In the genomic region with DNA sequence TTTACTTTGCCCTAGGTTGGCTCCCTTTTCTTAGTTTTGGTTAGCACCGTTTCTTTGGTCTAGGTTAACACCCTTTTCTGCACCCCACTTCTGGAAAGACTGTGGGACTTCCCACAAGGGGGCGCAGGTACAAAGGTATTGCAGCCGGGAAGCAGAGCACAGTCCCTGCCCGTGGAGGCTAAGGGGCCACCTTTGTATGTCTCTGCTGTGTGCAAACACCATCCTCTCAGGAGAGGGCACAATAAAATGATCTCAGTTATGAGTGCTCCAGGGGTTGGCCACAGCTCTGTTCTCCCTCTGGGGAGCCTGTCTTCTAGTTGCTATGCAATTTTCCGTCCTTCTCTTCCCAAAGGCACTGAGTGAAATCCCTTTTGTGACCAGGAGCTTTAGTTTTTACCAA, we compare ENCODE assay signal across 9 cellular contexts. TPM values are rescaled to one million over a fixed set of nuclear protein-coding genes. Genes with fewer than 3 reads are reported as not detected.
DNase-seq lines count a peak whose midpoint lies in the region; ATAC-seq and TF ChIP-seq lines count a peak whose summit lies in the region.
"Had no signal": no experiment of that assay in that cellular context is flagged by ENCODE, and none has a peak within 500 bp of the region (broad histone marks: within the 10 kb centered on the region; RNA-seq: fewer than 3 reads in every experiment).

No MANE protein-coding gene starts in this region.

- H3K9ac ChIP-seq in liver (ENCODE audit: low read depth in 1 of 2, low read length in 2 of 2): no peak overlapping the region

- no peak overlapping the region for H3K27ac ChIP-seq in CD8-positive, alpha-beta T cell (ENCODE audit: low read depth, low read length)
- H3K27ac ChIP-seq in liver (ENCODE audit: low read depth in 1 of 2, low read length in 2 of 2) (no peak overlapping the region), thoracic aorta (no peak overlapping the region)
- H3K27ac ChIP-seq: HL-60 had no signal

- TF ChIP-seq CTCF in CD8-positive, alpha-beta T cell (IDR thresholded peaks at IDR 0.05): no peak
- TF ChIP-seq CTCF in liver (IDR thresholded peaks at IDR 0.05; ENCODE audit: low read depth, low read length, missing input control) (peak; percentile 65), thoracic aorta (IDR thresholded peaks at IDR 0.05) (peak; percentile 12)

- H3K4me3 Mint-ChIP-seq in CD8-positive, alpha-beta T cell: no peak overlapping the region

- 17% methylated on average over 5 of the region's 5 CpGs for whole genome bisulfite sequencing in liver

- H3K9me3 ChIP-seq in CD8-positive, alpha-beta T cell (ENCODE audit: low read length): no peaks in the 10 kb centered on the region
- no peaks in the 10 kb centered on the region for H3K9me3 ChIP-seq in liver (ENCODE audit: control insufficient read depth in 4 of 4, low read length in 3 of 4)
- no peaks in the 10 kb centered on the region for H3K9me3 ChIP-seq in thoracic aorta

- CTCF ChIA-PET in CD8-positive, alpha-beta T cell (lab: Charles Lee): no interaction called here

- peaks cover 9% of the 10 kb centered on the region for H3K27me3 Mint-ChIP-seq in CD8-positive, alpha-beta T cell (ENCODE audit: low read depth)

- no peak for ATAC-seq in CD8-positive, alpha-beta T cell
- ATAC-seq in thoracic aorta (ENCODE audit: insufficient number of reproducible peaks, low FRiP score, low read depth): no peak
- no peak for ATAC-seq in GM21576 (IDR thresholded peaks at IDR 0.05; ENCODE audit: unreplicated experiment)
- no peak for ATAC-seq in GM21786 (IDR thresholded peaks at IDR 0.05; ENCODE audit: unreplicated experiment)

- H3K4me1 ChIP-seq in CD8-positive, alpha-beta T cell (ENCODE audit: insufficient read depth, low read length): no peaks in the 10 kb centered on the region
- H3K4me1 ChIP-seq in liver (ENCODE audit: control insufficient read depth in 4 of 4, insufficient read depth in 4 of 4, low read length in 3 of 4) (peaks cover 0 to 2% (median 0%) of the 10 kb centered on the region in 4 donors), thoracic aorta (ENCODE audit: control insufficient read depth in 1 of 2, low read depth in 2 of 2) (no peaks in the 10 kb centered on the region)

- peak in 4 of 7 experiments; percentile 11 to 45 (median 16) for DNase-seq in CD8-positive, alpha-beta T cell
- DNase-seq in HT1080 (ENCODE audit: low read depth) (peak; percentile 31), RPMI8226 (peak; percentile 83), amniotic epithelial cell (ENCODE audit: low read depth) (peak; percentile 10), thoracic aorta (ENCODE audit: low spot score) (no peak)

- no peaks in the 10 kb centered on the region for H3K36me3 Mint-ChIP-seq in CD8-positive, alpha-beta T cell

- no peaks in the 10 kb centered on the region for H3K27me3 ChIP-seq in CD8-positive, alpha-beta T cell (ENCODE audit: insufficient read depth, low read length)
- H3K27me3 ChIP-seq in liver (ENCODE audit: control insufficient read depth in 4 of 4, insufficient read depth in 4 of 4, low read length in 3 of 4) (no peaks in the 10 kb centered on the region), thoracic aorta (replicated peaks; ENCODE audit: insufficient read depth) (no peaks in the 10 kb centered on the region)

- no peaks in the 10 kb centered on the region for H3K9me3 Mint-ChIP-seq in CD8-positive, alpha-beta T cell

- no peaks in the 10 kb centered on the region for H3K36me3 ChIP-seq in CD8-positive, alpha-beta T cell (ENCODE audit: insufficient read depth, low read length)
- H3K36me3 ChIP-seq in liver (ENCODE audit: control insufficient read depth in 4 of 4, insufficient read depth in 3 of 4, low read depth in 1 of 4, low read length in 3 of 4) (no peaks in the 10 kb centered on the region), thoracic aorta (no peaks in the 10 kb centered on the region)

- no peak overlapping the region for H3K4me3 ChIP-seq in CD8-positive, alpha-beta T cell (ENCODE audit: low read depth, low read length)
- H3K4me3 ChIP-seq in liver (ENCODE audit: low read depth in 1 of 3, low read length in 3 of 3): no peak overlapping the region
- H3K4me3 ChIP-seq in thoracic aorta: no peak overlapping the region

- POLR2A ChIA-PET in CD8-positive, alpha-beta T cell (lab: Charles Lee): no interaction called here

- H3K27ac Mint-ChIP-seq in CD8-positive, alpha-beta T cell: no peak overlapping the region

- no peaks in the 10 kb centered on the region for H3K4me1 Mint-ChIP-seq in CD8-positive, alpha-beta T cell (ENCODE audit: low read depth)

- peak; percentile 91 to 93 for TF ChIP-seq RAD21 in liver (IDR thresholded peaks at IDR 0.05)

- intact Hi-C loops in CD8-positive, alpha-beta T cell (cut with DNase I, micrococcal nuclease): no loop called here

TF ChIP-seq in liver, 16 proteins besides CTCF, POLR2A, EP300 and RAD21:
- TF ChIP-seq, protein P1, sequence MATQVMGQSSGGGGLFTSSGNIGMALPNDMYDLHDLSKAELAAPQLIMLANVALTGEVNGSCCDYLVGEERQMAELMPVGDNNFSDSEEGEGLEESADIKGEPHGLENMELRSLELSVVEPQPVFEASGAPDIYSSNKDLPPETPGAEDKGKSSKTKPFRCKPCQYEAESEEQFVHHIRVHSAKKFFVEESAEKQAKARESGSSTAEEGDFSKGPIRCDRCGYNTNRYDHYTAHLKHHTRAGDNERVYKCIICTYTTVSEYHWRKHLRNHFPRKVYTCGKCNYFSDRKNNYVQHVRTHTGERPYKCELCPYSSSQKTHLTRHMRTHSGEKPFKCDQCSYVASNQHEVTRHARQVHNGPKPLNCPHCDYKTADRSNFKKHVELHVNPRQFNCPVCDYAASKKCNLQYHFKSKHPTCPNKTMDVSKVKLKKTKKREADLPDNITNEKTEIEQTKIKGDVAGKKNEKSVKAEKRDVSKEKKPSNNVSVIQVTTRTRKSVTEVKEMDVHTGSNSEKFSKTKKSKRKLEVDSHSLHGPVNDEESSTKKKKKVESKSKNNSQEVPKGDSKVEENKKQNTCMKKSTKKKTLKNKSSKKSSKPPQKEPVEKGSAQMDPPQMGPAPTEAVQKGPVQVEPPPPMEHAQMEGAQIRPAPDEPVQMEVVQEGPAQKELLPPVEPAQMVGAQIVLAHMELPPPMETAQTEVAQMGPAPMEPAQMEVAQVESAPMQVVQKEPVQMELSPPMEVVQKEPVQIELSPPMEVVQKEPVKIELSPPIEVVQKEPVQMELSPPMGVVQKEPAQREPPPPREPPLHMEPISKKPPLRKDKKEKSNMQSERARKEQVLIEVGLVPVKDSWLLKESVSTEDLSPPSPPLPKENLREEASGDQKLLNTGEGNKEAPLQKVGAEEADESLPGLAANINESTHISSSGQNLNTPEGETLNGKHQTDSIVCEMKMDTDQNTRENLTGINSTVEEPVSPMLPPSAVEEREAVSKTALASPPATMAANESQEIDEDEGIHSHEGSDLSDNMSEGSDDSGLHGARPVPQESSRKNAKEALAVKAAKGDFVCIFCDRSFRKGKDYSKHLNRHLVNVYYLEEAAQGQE (IDR thresholded peaks at IDR 0.05): no peak
- peak in 1 of 2 donors; percentile 22 for TF ChIP-seq HNF4A (conservative IDR thresholded peaks at IDR 0.05)

RNA-seq across cellular contexts. Expression of a gene that starts 28.4 kb away (rescaled TPM):
- total RNA-seq in CD8-positive, alpha-beta T cell: not detected
- total RNA-seq in HT1080 (2014; rRNA removed; shearing (Covaris generic)): not detected in 2 replicates
- polyA plus RNA-seq in HT1080 (2015; cell fraction: cytosol; rRNA removed): not detected in 2 replicates
- 0.04 TPM in 1 of 2 replicates, not detected in the other for polyA plus RNA-seq in HT1080 (2015; cell fraction: nucleus; rRNA removed)
- total RNA-seq in liver: 1 to 10 TPM in 1 of 2 donors, under 1 TPM in 1; 0.50 to 1.2 TPM
- polyA plus RNA-seq in liver: 1 to 10 TPM in 1 of 2 donors, under 1 TPM in 1; 0.54 to 1.1 TPM
- total RNA-seq in thoracic aorta: under 1 TPM in 1 of 2 donors, not detected in 1; 0.71 TPM
